8 cellular contexts compared by ENCODE assay signal in genomic region chr7:23490357-23491131, GRCh38. TPM values are rescaled to one million over a fixed set of nuclear protein-coding genes. Genes with fewer than 3 reads are reported as not detected.
DNase-seq lines count a peak whose midpoint lies in the region; ATAC-seq and TF ChIP-seq lines count a peak whose summit lies in the region.

No MANE protein-coding gene starts in this region.

- no peaks in the 10 kb centered on the region for H3K27me3 Mint-ChIP-seq in activated CD8-positive, alpha-beta T cell treated with anti-CD3 and anti-CD28 coated beads, Interleukin-2, amount 10 ng/mL, durations not matched to agents 7 days and 5 days (ENCODE audit: low read depth)
- no peaks in the 10 kb centered on the region for H3K27me3 Mint-ChIP-seq in natural killer cell treated with Interleukin-12 subunit alpha and Interleukin-12 subunit beta and Interleukin-15 and Interleukin-18, amount 100 ng/mL, for 72 hours

- CTCF ChIA-PET in activated CD8-positive, alpha-beta T cell treated with anti-CD3 and anti-CD28 coated beads, Interleukin-2, amount 10 ng/mL, durations not matched to agents 7 days and 5 days (lab: Charles Lee), result interaction anchor here (0.9 to 1.5 kb wide), 5 partner anchors 8 to 218 kb away, joined by 3 to 7 read pairs (median 3); no protein-coding TSS in a partner anchor

- peak; percentile 85 for ATAC-seq in activated CD8-positive, alpha-beta T cell treated with anti-CD3 and anti-CD28 coated beads, Interleukin-2, amount 10 ng/mL, durations not matched to agents 7 days and 5 days
- peak; percentile 70 for ATAC-seq in esophagus mucosa
- ATAC-seq in natural killer cell treated with Interleukin-12 subunit alpha and Interleukin-12 subunit beta and Interleukin-15 and Interleukin-18, amount 100 ng/mL, for 72 hours, result peak; percentile 87 to 95

- peak overlapping the region; percentile 83 for H3K4me3 Mint-ChIP-seq in activated CD8-positive, alpha-beta T cell treated with anti-CD3 and anti-CD28 coated beads, Interleukin-2, amount 10 ng/mL, durations not matched to agents 7 days and 5 days
- H3K4me3 Mint-ChIP-seq in natural killer cell treated with Interleukin-12 subunit alpha and Interleukin-12 subunit beta and Interleukin-15 and Interleukin-18, amount 100 ng/mL, for 72 hours, result peak overlapping the region; percentile 87

- no peak for TF ChIP-seq CTCF in GM20000 (IDR thresholded peaks at IDR 0.05; ENCODE audit: extremely low read depth, missing control alignments)

- H3K4me1 Mint-ChIP-seq in activated CD8-positive, alpha-beta T cell treated with anti-CD3 and anti-CD28 coated beads, Interleukin-2, amount 10 ng/mL, durations not matched to agents 7 days and 5 days (ENCODE audit: low read depth), result peaks cover 5% of the 10 kb centered on the region
- H3K4me1 Mint-ChIP-seq in natural killer cell treated with Interleukin-12 subunit alpha and Interleukin-12 subunit beta and Interleukin-15 and Interleukin-18, amount 100 ng/mL, for 72 hours (ENCODE audit: low read depth in 2 of 2), result peaks cover 0 to 2% of the 10 kb centered on the region in 2 donors

- DNase-seq in DMS153 treated with DMSO at 0.1 percent for 48 hours (lab: John Stamatoyannopoulos, UW; ENCODE audit: unreplicated experiment), result peak; percentile 58
- DNase-seq in GM20000 (ENCODE audit: low spot score), result peak; percentile 78
- DNase-seq in M059J (ENCODE audit: low read depth), result peak; percentile 47
- peak; percentile 56 for DNase-seq in activated CD8-positive, alpha-beta T cell treated with anti-CD3 and anti-CD28 coated beads, Interleukin-2, amount 10 ng/mL, durations not matched to agents 7 days and 5 days
- DNase-seq in natural killer cell treated with Interleukin-12 subunit alpha and Interleukin-12 subunit beta and Interleukin-15 and Interleukin-18, amount 100 ng/mL, for 72 hours (ENCODE audit: low spot score), result no peak
- no peak for DNase-seq in HCEC 1CT
- DNase-seq in epidermal melanocyte (ENCODE audit: insufficient read length, low spot score), result no peak

- H3K9me3 Mint-ChIP-seq in activated CD8-positive, alpha-beta T cell treated with anti-CD3 and anti-CD28 coated beads, Interleukin-2, amount 10 ng/mL, durations not matched to agents 7 days and 5 days (ENCODE audit: insufficient read depth), result no peaks in the 10 kb centered on the region
- H3K9me3 Mint-ChIP-seq in natural killer cell treated with Interleukin-12 subunit alpha and Interleukin-12 subunit beta and Interleukin-15 and Interleukin-18, amount 100 ng/mL, for 72 hours, result no peaks in the 10 kb centered on the region

- no peaks in the 10 kb centered on the region for H3K36me3 Mint-ChIP-seq in activated CD8-positive, alpha-beta T cell treated with anti-CD3 and anti-CD28 coated beads, Interleukin-2, amount 10 ng/mL, durations not matched to agents 7 days and 5 days (ENCODE audit: low read depth)
- H3K36me3 Mint-ChIP-seq in natural killer cell treated with Interleukin-12 subunit alpha and Interleukin-12 subunit beta and Interleukin-15 and Interleukin-18, amount 100 ng/mL, for 72 hours, result no peaks in the 10 kb centered on the region

- POLR2A ChIA-PET in activated CD8-positive, alpha-beta T cell treated with anti-CD3 and anti-CD28 coated beads, Interleukin-2, amount 10 ng/mL, durations not matched to agents 7 days and 5 days (lab: Charles Lee), result interaction anchor here (0.9 to 1.7 kb wide), 7 partner anchors 11 to 56 kb away, joined by 3 to 5 read pairs (median 3); no protein-coding TSS in a partner anchor

- H3K27ac Mint-ChIP-seq in activated CD8-positive, alpha-beta T cell treated with anti-CD3 and anti-CD28 coated beads, Interleukin-2, amount 10 ng/mL, durations not matched to agents 7 days and 5 days, result peak overlapping the region; percentile 89
- peak overlapping the region; percentile 76 to 77 for H3K27ac Mint-ChIP-seq in natural killer cell treated with Interleukin-12 subunit alpha and Interleukin-12 subunit beta and Interleukin-15 and Interleukin-18, amount 100 ng/mL, for 72 hours

RNA-seq across cellular contexts. Expression of gene IGF2BP3, which starts 20.3 kb away (rescaled TPM):
- 50.6 and 76.9 TPM in 2 replicates for total RNA-seq in M059J (2014; rRNA removed; shearing (Covaris generic))
- under 1 TPM; 0.52 to 0.55 TPM for total RNA-seq in activated CD8-positive, alpha-beta T cell treated with anti-CD3 and anti-CD28 coated beads, Interleukin-2, amount 10 ng/mL, durations not matched to agents 7 days and 5 days
- total RNA-seq in esophagus mucosa, result 3.9 TPM
- total RNA-seq in natural killer cell treated with Interleukin-12 subunit alpha and Interleukin-12 subunit beta and Interleukin-15 and Interleukin-18, amount 100 ng/mL, for 72 hours, result under 1 TPM; 0.31 to 0.95 TPM

RNA-seq across cellular contexts. Expression of gene TRA2A, which starts 41.2 kb away (rescaled TPM):
- 27.5 and 31.6 TPM in 2 replicates for total RNA-seq in M059J (2014; rRNA removed; shearing (Covaris generic))
- 100 to 1,000 TPM; 108 to 113 TPM for total RNA-seq in activated CD8-positive, alpha-beta T cell treated with anti-CD3 and anti-CD28 coated beads, Interleukin-2, amount 10 ng/mL, durations not matched to agents 7 days and 5 days
- total RNA-seq in esophagus mucosa, result 74.9 TPM
- 100 to 1,000 TPM; 124 to 125 TPM for total RNA-seq in natural killer cell treated with Interleukin-12 subunit alpha and Interleukin-12 subunit beta and Interleukin-15 and Interleukin-18, amount 100 ng/mL, for 72 hours

Comparison
In these comparisons a context has a peak if more than half of its experiments do, and no peak if none do; other contexts are left out.
1. DNase-seq: peak in DMS153 treated with DMSO at 0.1 percent for 48 hours (single experiment), GM20000 (single experiment), M059J (single experiment) and activated CD8-positive, alpha-beta T cell treated with anti-CD3 and anti-CD28 coated beads, Interleukin-2, amount 10 ng/mL, durations not matched to agents 7 days and 5 days (single experiment); none in natural killer cell treated with Interleukin-12 subunit alpha and Interleukin-12 subunit beta and Interleukin-15 and Interleukin-18, amount 100 ng/mL, for 72 hours (single experiment), HCEC 1CT (single experiment) and epidermal melanocyte (single experiment).
2. RNA of gene IGF2BP3, which starts 20.3 kb away (total RNA-seq): 50.6 to 76.9 TPM in M059J; 3.9 TPM in esophagus mucosa (single experiment), 0.31 to 0.95 TPM in natural killer cell treated with Interleukin-12 subunit alpha and Interleukin-12 subunit beta and Interleukin-15 and Interleukin-18, amount 100 ng/mL, for 72 hours and 0.52 to 0.55 TPM in activated CD8-positive, alpha-beta T cell treated with anti-CD3 and anti-CD28 coated beads, Interleukin-2, amount 10 ng/mL, durations not matched to agents 7 days and 5 days; every median in the first group is over 10 times any median in the second.
3. Peak in every context shown above with its lines, with median percentiles within 50 percentile points of each other: ATAC-seq.